ENCODE assay signal across 33 cellular contexts in genomic region chr3:170052398-170052797, GRCh38. TPM values are rescaled to one million over a fixed set of nuclear protein-coding genes. Genes with fewer than 3 reads are reported as not detected.
DNase-seq lines count a peak whose midpoint lies in the region; ATAC-seq, FAIRE-seq and TF ChIP-seq lines count a peak whose summit lies in the region.
"Had no signal": no experiment of that assay in that cellular context is flagged by ENCODE, and none has a peak within 500 bp of the region (broad histone marks: within the 10 kb centered on the region; RNA-seq: fewer than 3 reads in every experiment).

No MANE protein-coding gene starts in this region.

- H2BK15ac ChIP-seq in H1 (ENCODE audit: low read length) = no peak overlapping the region

- BruUV-seq in K562 (replicated peaks; lab: Mats Ljungman, UMichigan) = no TSS peak

- no peak overlapping the region for H4K91ac ChIP-seq in H1 (replicated peaks; ENCODE audit: insufficient read length, low read length)

- in situ Hi-C loops in K562 (cut with MboI) = no loop called here

- no peak overlapping the region for H4K5ac ChIP-seq in H1 (ENCODE audit: insufficient read length, low read depth, low read length)

- no peaks in the 10 kb centered on the region for H3K9me1 ChIP-seq in K562 (ENCODE audit: control insufficient read depth, insufficient read depth, low read length)

- peak overlapping the region; percentile 100; the same call in 1 of the 2 replicates for H3K27ac ChIP-seq in VCaP
- no peak overlapping the region for H3K27ac ChIP-seq in K562 (ENCODE audit: extremely low read depth, low read depth, low read length)
- H3K27ac ChIP-seq in H1 (ENCODE audit: low read depth, low read length) = no peak overlapping the region
- H3K27ac ChIP-seq in smooth muscle cell (ENCODE audit: low read depth) = no peak overlapping the region
- H3K27ac ChIP-seq: 22Rv1; A549; BLaER1; BLaER1 treated with 17β-estradiol and CSF1 and Interleukin-3, amounts not matched to agents 10 nM and 100 nM; C4-2B had no signal

- TF ChIP-seq CTCF in VCaP (conservative IDR thresholded peaks at IDR 0.05) = no peak
- TF ChIP-seq CTCF in K562 (IDR thresholded peaks at IDR 0.05 in 2 of 3, conservative IDR thresholded peaks at IDR 0.05 in 1 of 3; ENCODE audit: insufficient read depth in 2 of 3, low read depth in 1 of 3, low read length in 3 of 3) = no peak
- no peak for TF ChIP-seq CTCF in H1 (IDR thresholded peaks at IDR 0.05; ENCODE audit: control extremely low read depth in 1 of 3, insufficient read depth in 1 of 3, low read depth in 1 of 3, low read length in 3 of 3)
- no peak for TF ChIP-seq CTCF in smooth muscle cell (IDR thresholded peaks at IDR 0.05; ENCODE audit: borderline replicate concordance, insufficient read depth, poor library complexity, severe bottlenecking)

- no peak overlapping the region for H4K8ac ChIP-seq in H1 (ENCODE audit: extremely low read depth, insufficient read depth, low read length)

- no peak overlapping the region for H3K9ac ChIP-seq in K562 (ENCODE audit: insufficient read depth in 1 of 2, low read depth in 2 of 2, low read length in 2 of 2)
- no peak overlapping the region for H3K9ac ChIP-seq in H1 (replicated peaks in 1 of 4; ENCODE audit: extremely low read depth in 1 of 4, low read depth in 3 of 4, low read length in 3 of 4)
- no peak overlapping the region for H3K9ac ChIP-seq in smooth muscle cell (ENCODE audit: low read depth)
- H3K9ac ChIP-seq: BLaER1; BLaER1 treated with 17β-estradiol and CSF1 and Interleukin-3, amounts not matched to agents 10 nM and 100 nM had no signal

- no peak overlapping the region for H2BK120ac ChIP-seq in H1 (replicated peaks; ENCODE audit: low read depth, low read length)

- FAIRE-seq in K562 (lab: Jason Lieb, UNC) (no peak), H1 (lab: Jason Lieb, UNC) (no peak)
- FAIRE-seq: A204.1, A549, D721Med had no signal

- no peaks in the 10 kb centered on the region for H4K20me1 ChIP-seq in K562 (replicated peaks; ENCODE audit: control insufficient read depth, insufficient read depth, low read length)
- H4K20me1 ChIP-seq in H1 (replicated peaks in 1 of 2; ENCODE audit: control insufficient read depth in 1 of 2, insufficient read depth in 2 of 2, low read length in 2 of 2) = peaks cover 0 to 2% of the 10 kb centered on the region in 2 experiments
- H4K20me1 ChIP-seq in smooth muscle cell (ENCODE audit: low read depth) = no peaks in the 10 kb centered on the region
- H4K20me1 ChIP-seq: BLaER1; BLaER1 treated with 17β-estradiol and CSF1 and Interleukin-3, amounts not matched to agents 10 nM and 100 nM had no signal

- no peak overlapping the region for H2AFZ ChIP-seq in K562 (ENCODE audit: low read depth, low read length)
- H2AFZ ChIP-seq in H1 (ENCODE audit: low read length) = no peak overlapping the region
- no peak overlapping the region for H2AFZ ChIP-seq in smooth muscle cell (ENCODE audit: low read depth)

- POLR2A ChIA-PET in K562 (lab: Yijun Ruan, JAX) = no interaction called here
- POLR2A ChIA-PET in H1 (lab: Charles Lee; ENCODE audit: partially characterized antibody) = no interaction called here

- no peaks in the 10 kb centered on the region for H3K4me1 ChIP-seq in K562 (replicated peaks in 1 of 2; ENCODE audit: control insufficient read depth in 2 of 2, insufficient read depth in 2 of 2, low read length in 2 of 2)
- peaks cover under 1 to 3% (median 3%) of the 10 kb centered on the region in 4 experiments; a peak in 3 of 7 replicates for H3K4me1 ChIP-seq in H1 (replicated peaks in 1 of 4; ENCODE audit: control insufficient read depth in 3 of 4, insufficient read depth in 4 of 4, low read length in 3 of 4)
- no peaks in the 10 kb centered on the region for H3K4me1 ChIP-seq in smooth muscle cell (ENCODE audit: low read depth)
- H3K4me1 ChIP-seq: A549, BE2C, Caco-2 had no signal

- DNase-seq in K562 (ENCODE audit: extremely low read depth in 1 of 4, low spot score in 3 of 4) (no peak), H1 (ENCODE audit: low read depth in 1 of 2, low spot score in 2 of 2) (no peak), HPDE6-E6E7 (ENCODE audit: extremely low spot score) (no peak), MV-4-11 (lab: John Stamatoyannopoulos, UW) (no peak), smooth muscle cell (lab: John Stamatoyannopoulos, UW; ENCODE audit: unreplicated experiment) (no peak)
- DNase-seq: 8988T; ACHN; AML-193; BE2C; C1 segment of cervical spinal cord; Caco-2; Calu3; CD4-positive, alpha-beta memory T cell; CD4-positive, alpha-beta T cell; CD4-positive, CD25-positive, alpha-beta regulatory T cell; CD8-positive, alpha-beta memory T cell; CD8-positive, alpha-beta T cell; COR-L47; DMS 273 treated with DMSO at 0.1 percent for 48 hours; DMS153; DMS53; DMS79; DMS79 treated with DMSO at 0.1 percent for 48 hours; DND-41; EL had no signal

- H3K23ac ChIP-seq in H1 (ENCODE audit: insufficient read length) = no peak overlapping the region

- no peak overlapping the region for H3K18ac ChIP-seq in H1 (ENCODE audit: extremely low read depth, low read length)

- no peaks in the 10 kb centered on the region for H3K79me2 ChIP-seq in K562 (ENCODE audit: control insufficient read depth, insufficient read depth, low read length)
- no peaks in the 10 kb centered on the region; a peak in 1 of 4 replicates for H3K79me2 ChIP-seq in H1 (ENCODE audit: control insufficient read depth in 1 of 2, insufficient read depth in 2 of 2, low read length in 2 of 2)
- no peaks in the 10 kb centered on the region for H3K79me2 ChIP-seq in smooth muscle cell (ENCODE audit: low read depth)

- H3F3A ChIP-seq in smooth muscle cell (ENCODE audit: low read depth) = no peaks in the 10 kb centered on the region

- H2BK20ac ChIP-seq in H1 (ENCODE audit: low read length) = no peak overlapping the region

- H3K36me3 ChIP-seq in K562 (ENCODE audit: control insufficient read depth, insufficient read depth, low read length) = no peaks in the 10 kb centered on the region
- no peaks in the 10 kb centered on the region for H3K36me3 ChIP-seq in H1 (ENCODE audit: control insufficient read depth in 2 of 4, insufficient read depth in 4 of 4, low read length in 3 of 4)
- no peaks in the 10 kb centered on the region for H3K36me3 ChIP-seq in smooth muscle cell (ENCODE audit: low read depth)
- H3K36me3 ChIP-seq: BE2C; BLaER1; BLaER1 treated with 17β-estradiol and CSF1 and Interleukin-3, amounts not matched to agents 10 nM and 100 nM had no signal

- no peaks in the 10 kb centered on the region for H3K9me3 ChIP-seq in K562 (replicated peaks; ENCODE audit: control insufficient read depth, insufficient read depth, low read depth, low read length)
- H3K9me3 ChIP-seq in H1 (ENCODE audit: insufficient read depth in 2 of 2, low read depth in 1 of 2, low read length in 1 of 2) = no peaks in the 10 kb centered on the region
- H3K9me3 ChIP-seq in smooth muscle cell (replicated peaks; ENCODE audit: low read depth) = no peaks in the 10 kb centered on the region
- H3K9me3 ChIP-seq: A549; BE2C; BLaER1; BLaER1 treated with 17β-estradiol and CSF1 and Interleukin-3, amounts not matched to agents 10 nM and 100 nM; Caco-2 had no signal

- H3K4me3 ChIP-seq in K562 = no peak overlapping the region
- no peak overlapping the region for H3K4me3 ChIP-seq in H1 (ENCODE audit: extremely low read depth in 1 of 4, insufficient read depth in 2 of 4, low read depth in 3 of 4, low read length in 4 of 4)
- H3K4me3 ChIP-seq in smooth muscle cell = no peak overlapping the region
- H3K4me3 ChIP-seq: A549; BLaER1; BLaER1 treated with 17β-estradiol and CSF1 and Interleukin-3, amounts not matched to agents 10 nM and 100 nM had no signal

- H3K4me2 ChIP-seq in K562 (ENCODE audit: insufficient read depth, low read length) (no peak overlapping the region), H1 (ENCODE audit: insufficient read depth in 1 of 2, low read depth in 2 of 2, low read length in 2 of 2) (no peak overlapping the region), smooth muscle cell (no peak overlapping the region)
- H3K4me2 ChIP-seq: A549; BLaER1; BLaER1 treated with 17β-estradiol and CSF1 and Interleukin-3, amounts not matched to agents 10 nM and 100 nM had no signal

- H3K27me3 ChIP-seq in K562 (ENCODE audit: control insufficient read depth in 2 of 2, insufficient read depth in 2 of 2, low read length in 2 of 2) (no peaks in the 10 kb centered on the region), H1 (replicated peaks in 1 of 4; ENCODE audit: control insufficient read depth in 3 of 4, extremely low read depth in 1 of 4, insufficient read depth in 3 of 4, low read length in 3 of 4) (no peaks in the 10 kb centered on the region), smooth muscle cell (ENCODE audit: low read depth) (no peaks in the 10 kb centered on the region)
- H3K27me3 ChIP-seq: BE2C; BLaER1; BLaER1 treated with 17β-estradiol and CSF1 and Interleukin-3, amounts not matched to agents 10 nM and 100 nM had no signal

- CTCF ChIA-PET in K562 (lab: Yijun Ruan, JAX; ENCODE audit: low intra/inter-chr PET ratio) = no interaction called here
- CTCF ChIA-PET in H1 (lab: Charles Lee; ENCODE audit: partially characterized antibody) = interaction anchor here (0.7 to 1.2 kb wide), 4 partner anchors 10 to 283 kb away, joined by 3 to 5 read pairs (median 3); partner anchors contain the start of gene ACTRT3

- no peaks in the 10 kb centered on the region for H3K23me2 ChIP-seq in H1 (ENCODE audit: low read depth, low read length)

- TF ChIP-seq RAD21 in K562 (CRISPR knock-in tag; conservative IDR thresholded peaks at IDR 0.05 in 1 of 2, IDR thresholded peaks at IDR 0.05 in 1 of 2) (no peak), H1 (IDR thresholded peaks at IDR 0.05 in 1 of 2, conservative IDR thresholded peaks at IDR 0.05 in 1 of 2; ENCODE audit: low read depth in 2 of 2, low read length in 2 of 2) (no peak)

- H3K4ac ChIP-seq in H1 (replicated peaks; ENCODE audit: insufficient read length, low read depth, low read length) = no peak overlapping the region

- intact Hi-C loops in K562 (cut with micrococcal nuclease) = no loop called here

- H2AK5ac ChIP-seq in H1 (ENCODE audit: low read depth, low read length) = no peak overlapping the region

- H3K56ac ChIP-seq in H1 (replicated peaks; ENCODE audit: insufficient read length, low read depth, low read length) = no peak overlapping the region

- TF ChIP-seq POLR2A in K562 (conservative IDR thresholded peaks at IDR 0.05) (no peak), H1 (IDR thresholded peaks at IDR 0.05; ENCODE audit: control extremely low read depth in 1 of 2, low read depth in 2 of 2, low read length in 2 of 2) (no peak)

- no peaks in the 10 kb centered on the region for H3K79me1 ChIP-seq in H1 (ENCODE audit: low read depth, low read length)

- H2BK12ac ChIP-seq in H1 (ENCODE audit: low read depth, low read length) = no peak overlapping the region

- no peak overlapping the region for H2BK5ac ChIP-seq in H1 (ENCODE audit: low read depth, low read length)

- TF ChIP-seq EP300 in K562 (IDR thresholded peaks at IDR 0.05; ENCODE audit: low read length) (no peak), H1 (IDR thresholded peaks at IDR 0.05; ENCODE audit: borderline replicate concordance in 1 of 2, low read depth in 2 of 2, low read length in 2 of 2) (no peak)

- no peak overlapping the region for H3K14ac ChIP-seq in H1 (ENCODE audit: insufficient read length)

- no peak for ATAC-seq in K562
- ATAC-seq: A549; CD8-positive, alpha-beta T cell had no signal

RNA-seq across cellular contexts. Expression of gene GPR160, which starts 14.6 kb away (rescaled TPM):
- 2.5 and 7.3 TPM in 2 replicates for total RNA-seq in K562 (2011; cell fraction: chromatin; rRNA removed; ENCODE audit: low replicate concordance)
- total RNA-seq in K562 (2011; cell fraction: nucleolus; rRNA removed) = 1.3 and 2.4 TPM in 2 replicates
- total RNA-seq in K562 (2011; cell fraction: nucleoplasm; rRNA removed) = 4.3 and 6.6 TPM in 2 replicates
- total RNA-seq in K562 (2014; rRNA removed) = 6.0 and 8.3 TPM in 2 replicates
- total RNA-seq in K562 (2014; rRNA removed; fragmentation: Illumina TruSeq; extraction: Trizol) = 9.1 and 9.6 TPM in 2 replicates
- 7.8 and 9.5 TPM in 2 replicates for total RNA-seq in K562 (2015; rRNA removed; fragmentation: Illumina TruSeq; extraction: Trizol)
- 5.0 and 6.6 TPM in 2 replicates for total RNA-seq in K562 (2021)
- 6.8 and 8.7 TPM in 2 replicates for polyA plus RNA-seq in K562 (2011; rRNA removed)
- 2.9 and 4.4 TPM in 2 replicates for polyA plus RNA-seq in K562 (2011; cell fraction: cytosol; rRNA removed)
- 1.4 and 1.7 TPM in 2 replicates for polyA plus RNA-seq in K562 (2011; cell fraction: nucleus; rRNA removed)
- polyA plus RNA-seq in K562 (2012) = 6.9 and 16.9 TPM in 2 replicates
- polyA plus RNA-seq in K562 (2014; fragmentation: Illumina TruSeq; extraction: Trizol) = 9.9 and 10.5 TPM in 2 replicates
- 1 to 10 TPM; 1.3 to 1.5 TPM for polyA plus RNA-seq in K562 (2014; fragmentation: Nextera tagmentation; extraction: Ambion mirVana)
- polyA plus RNA-seq in K562 (2014; rRNA removed) = 5.1 and 6.0 TPM in 2 replicates
- polyA minus RNA-seq in K562 (2011; rRNA and poly(A)+ RNA removed) = 5.0 and 5.8 TPM in 2 replicates
- polyA minus RNA-seq in K562 (2011; cell fraction: cytosol; rRNA and poly(A)+ RNA removed) = 2.4 and 3.2 TPM in 2 replicates
- 1.5 and 2.7 TPM in 2 replicates for polyA minus RNA-seq in K562 (2011; cell fraction: nucleus; rRNA and poly(A)+ RNA removed)
- 16.6 and 16.7 TPM in 2 replicates for total RNA-seq in H1 (2021; fragmentation: NEBNext Ultra II Directional; extraction: Animal tissue kit (Norgen Biotek cat#: 25700))
- 8.2 and 14.3 TPM in 2 replicates for polyA plus RNA-seq in H1 (2011; rRNA removed)
- polyA plus RNA-seq in H1 (2011; cell fraction: cytosol; rRNA removed) = 15.1 TPM
- polyA plus RNA-seq in H1 (2011; cell fraction: nucleus; rRNA removed) = 6.2 TPM
- polyA plus RNA-seq in H1 (2012, experiment 1 of 2) = 6.7 to 9.8 TPM (median 8.9 TPM) in 4 replicates
- 5.7 TPM for polyA plus RNA-seq in H1 (2012, experiment 2 of 2)
- polyA plus RNA-seq in H1 (2013, experiment 1 of 2) = 31.7 TPM
- polyA plus RNA-seq in H1 (2013, experiment 2 of 2) = 30.9 TPM
- polyA minus RNA-seq in H1 (2011; rRNA and poly(A)+ RNA removed) = 7.4 and 10.8 TPM in 2 replicates
- 9.7 TPM for polyA minus RNA-seq in H1 (2011; cell fraction: cytosol; rRNA and poly(A)+ RNA removed)
- 14.4 TPM for polyA minus RNA-seq in H1 (2011; cell fraction: nucleus; rRNA and poly(A)+ RNA removed)
- total RNA-seq in smooth muscle cell = 2.3 TPM in 1 of 2 replicates, not detected in the other
- polyA plus RNA-seq in smooth muscle cell = 0.83 TPM in 1 of 2 replicates, not detected in the other
